Comparison of ENCODE assay signal across 8 cellular contexts in the genomic region with DNA sequence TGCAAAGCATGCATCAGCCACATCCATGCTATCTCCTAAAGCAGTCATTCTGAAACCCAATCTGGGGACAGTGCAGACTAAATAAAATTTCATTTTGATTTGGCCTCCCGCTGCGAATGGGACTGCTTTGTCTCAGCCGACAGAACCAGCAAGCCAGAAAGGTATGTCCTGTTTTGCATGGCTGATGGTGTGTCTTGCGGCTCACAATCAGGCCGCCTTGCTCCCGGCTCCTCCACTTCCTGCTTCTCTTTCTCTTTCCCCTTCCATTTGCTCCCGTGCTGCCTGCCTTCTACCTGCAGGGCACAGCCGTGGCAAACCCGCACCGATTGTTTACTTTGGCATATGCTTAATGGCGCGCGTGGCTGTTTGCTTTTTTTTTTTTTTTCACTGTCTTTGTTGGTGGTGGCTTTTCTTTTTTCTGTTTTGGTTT.
DNase-seq lines count a peak whose midpoint lies in the region; ATAC-seq, FAIRE-seq and TF ChIP-seq lines count a peak whose summit lies in the region.

No MANE protein-coding gene starts in this region.

- H3K4me1 Mint-ChIP-seq in naive B cell = peaks cover 0 to 6% (median 5%) of the 10 kb centered on the region in 3 donors

- H3K4me3 Mint-ChIP-seq in naive B cell = peak overlapping the region in 5 of 8 donors; percentile 13 to 51 (median 38)

- peaks cover 0 to 5% (median 0%) of the 10 kb centered on the region in 7 donors for H3K9me3 Mint-ChIP-seq in naive B cell

- no peak for TF ChIP-seq CTCF in GM13977 (IDR thresholded peaks at IDR 0.05; ENCODE audit: extremely low read depth, insufficient read depth, missing control alignments)
- TF ChIP-seq CTCF in bronchial epithelial cell (IDR thresholded peaks at IDR 0.05; ENCODE audit: insufficient read depth, low read length, severe bottlenecking) = no peak

- H3K4me3 ChIP-seq in bronchial epithelial cell (ENCODE audit: low read depth, low read length) = no peak overlapping the region

- in situ Hi-C loops in GM13977 (cut with MboI; ENCODE audit: low pct_unique_long_range_greater_than_20kb, low sequenced_read_pairs, unreplicated experiment) = no loop called here

- no peaks in the 10 kb centered on the region for H3K36me3 Mint-ChIP-seq in naive B cell

- H3K36me3 ChIP-seq in bronchial epithelial cell (ENCODE audit: control insufficient read depth, insufficient read depth, low read length) = no peaks in the 10 kb centered on the region

- no peak for FAIRE-seq in bronchial epithelial cell (lab: Jason Lieb, UNC)

- H3K27me3 ChIP-seq in bronchial epithelial cell (ENCODE audit: control insufficient read depth, insufficient read depth, low read length) = no peaks in the 10 kb centered on the region

- peaks cover 10 to 49% (median 38%) of the 10 kb centered on the region in 3 donors for H3K27me3 Mint-ChIP-seq in naive B cell

- ATAC-seq in GM21717 (IDR thresholded peaks at IDR 0.05; ENCODE audit: unreplicated experiment) = peak; percentile 80
- no peak for ATAC-seq in naive B cell (ENCODE audit: low read depth in 2 of 2)

- DNase-seq in GM13977 (ENCODE audit: low spot score) (peak; percentile 26), LoVo (ENCODE audit: low spot score) (peak; percentile 33), bronchial epithelial cell (ENCODE audit: low read depth) (peak; percentile 13), naive B cell (no peak), DMS79 treated with DMSO at 0.1 percent for 48 hours (lab: John Stamatoyannopoulos, UW) (no peak), NCI-H2196 treated with DMSO at 0.1 percent for 48 hours (lab: John Stamatoyannopoulos, UW; ENCODE audit: unreplicated experiment) (no peak), KG1 (lab: John Stamatoyannopoulos, UW) (no peak)

- H3K27ac Mint-ChIP-seq in naive B cell = peak overlapping the region in 1 of 6 donors; percentile 88

Comparison
In these comparisons a context has a peak if more than half of its experiments do, and no peak if none do; other contexts are left out.
1. DNase-seq: peak in GM13977 (single experiment), LoVo (single experiment) and bronchial epithelial cell (single experiment); none in naive B cell (single experiment), DMS79 treated with DMSO at 0.1 percent for 48 hours (single experiment), NCI-H2196 treated with DMSO at 0.1 percent for 48 hours (single experiment) and KG1 (single experiment).